In the genomic region with DNA sequence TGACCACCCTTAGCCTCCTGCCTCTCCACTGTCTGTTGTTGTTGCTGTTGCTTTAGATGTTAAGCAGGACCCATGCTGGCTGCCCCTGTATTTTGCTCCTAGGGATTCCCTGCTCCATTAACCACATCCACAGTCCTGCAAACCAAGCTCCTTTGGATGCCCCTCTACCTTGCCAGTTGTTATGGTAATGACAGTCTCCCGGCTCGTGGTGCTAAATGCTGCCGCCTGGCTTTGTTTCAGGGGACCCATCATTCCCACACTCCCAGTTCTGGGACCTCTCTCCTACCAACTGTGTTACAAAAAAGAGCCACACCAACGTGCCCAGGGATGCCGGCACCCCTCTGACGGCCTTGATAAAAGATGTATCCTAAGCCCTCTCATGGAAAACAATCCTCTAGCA, we compare ENCODE assay signal across 1 cellular context.
TF ChIP-seq lines count a peak whose summit lies in the region.

No MANE protein-coding gene starts in this region.

TF ChIP-seq in endothelial cell of umbilical vein, 7 proteins besides CTCF, POLR2A, EP300 and RAD21:
- TF ChIP-seq POLR2AphosphoS5 (IDR thresholded peaks at IDR 0.05; ENCODE audit: insufficient read depth, low read depth, low read length), result no peak
- TF ChIP-seq MYC (IDR thresholded peaks at IDR 0.05; ENCODE audit: low read depth, low read length), result no peak
- peak; percentile 32 for TF ChIP-seq EZH2 (IDR thresholded peaks at IDR 0.05; ENCODE audit: borderline replicate concordance, low read depth, low read length, severe bottlenecking)
- TF ChIP-seq, protein P1, sequence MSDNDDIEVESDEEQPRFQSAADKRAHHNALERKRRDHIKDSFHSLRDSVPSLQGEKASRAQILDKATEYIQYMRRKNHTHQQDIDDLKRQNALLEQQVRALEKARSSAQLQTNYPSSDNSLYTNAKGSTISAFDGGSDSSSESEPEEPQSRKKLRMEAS (IDR thresholded peaks at IDR 0.05; ENCODE audit: insufficient read depth, insufficient read length), result no peak
- TF ChIP-seq FOS (IDR thresholded peaks at IDR 0.05; ENCODE audit: borderline replicate concordance, insufficient read depth, low read length), result no peak
